Comparison of ENCODE assay signal across 1 cellular context in genomic region chr15:29970402-29970695, GRCh38.
A peak's percentile ranks its signal among the peaks of the same experiment; 100 is the strongest.
TF ChIP-seq lines count a peak whose summit lies in the region.

No MANE protein-coding gene starts in this region.

TF ChIP-seq in liver, 16 proteins besides CTCF, POLR2A, EP300 and RAD21 (continued from another document):
- TF ChIP-seq, protein P1, sequence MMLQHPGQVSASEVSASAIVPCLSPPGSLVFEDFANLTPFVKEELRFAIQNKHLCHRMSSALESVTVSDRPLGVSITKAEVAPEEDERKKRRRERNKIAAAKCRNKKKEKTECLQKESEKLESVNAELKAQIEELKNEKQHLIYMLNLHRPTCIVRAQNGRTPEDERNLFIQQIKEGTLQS (IDR thresholded peaks at IDR 0.05) = no peak
- TF ChIP-seq YY1 (IDR thresholded peaks at IDR 0.05) = no peak
- peak; percentile 14 for TF ChIP-seq FOXA1 (IDR thresholded peaks at IDR 0.05)
- no peak for TF ChIP-seq GABPA (IDR thresholded peaks at IDR 0.05 in 1 of 2, conservative IDR thresholded peaks at IDR 0.05 in 1 of 2)
- TF ChIP-seq EGR1 (IDR thresholded peaks at IDR 0.05; ENCODE audit: low read depth in 2 of 2) = no peak
